8 cellular contexts compared by ENCODE assay signal in genomic region chr18:76565238-76566173, GRCh38.
A peak's percentile ranks its signal among the peaks of the same experiment; 100 is the strongest.
DNase-seq lines count a peak whose midpoint lies in the region; FAIRE-seq lines count a peak whose summit lies in the region.

No MANE protein-coding gene starts in this region.

- peaks cover 5% of the 10 kb centered on the region for H3K4me1 Mint-ChIP-seq in activated naive CD4-positive, alpha-beta T cell treated with anti-CD3 and anti-CD28 coated beads for 36 hours (ENCODE audit: low read depth)

- FAIRE-seq in islet of Langerhans (lab: Jason Lieb, UNC): peak; percentile 98

- no peak overlapping the region for H3K4me3 Mint-ChIP-seq in activated naive CD4-positive, alpha-beta T cell treated with anti-CD3 and anti-CD28 coated beads for 36 hours

- no peaks in the 10 kb centered on the region for H3K9me3 Mint-ChIP-seq in activated naive CD4-positive, alpha-beta T cell treated with anti-CD3 and anti-CD28 coated beads for 36 hours

- H3K27ac Mint-ChIP-seq in activated naive CD4-positive, alpha-beta T cell treated with anti-CD3 and anti-CD28 coated beads for 36 hours: no peak overlapping the region

- H3K4me1 ChIP-seq in skeletal muscle satellite cell (ENCODE audit: control insufficient read depth, insufficient read depth, low read length): peaks cover 16% of the 10 kb centered on the region

- no peaks in the 10 kb centered on the region for H3K36me3 Mint-ChIP-seq in activated naive CD4-positive, alpha-beta T cell treated with anti-CD3 and anti-CD28 coated beads for 36 hours (ENCODE audit: low read depth)

- H3K27me3 ChIP-seq in skeletal muscle satellite cell (ENCODE audit: control insufficient read depth, insufficient read depth, low read length): no peaks in the 10 kb centered on the region

- H3K4me3 ChIP-seq in skeletal muscle satellite cell (ENCODE audit: low read length): peak overlapping the region; percentile 71

- CTCF ChIA-PET in activated naive CD4-positive, alpha-beta T cell treated with anti-CD3 and anti-CD28 coated beads for 36 hours (lab: Charles Lee): no interaction called here

- H3K4me2 ChIP-seq in skeletal muscle satellite cell (ENCODE audit: low read length): peak overlapping the region; percentile 92

- no peaks in the 10 kb centered on the region for H3K36me3 ChIP-seq in skeletal muscle satellite cell (ENCODE audit: insufficient read depth, low read length)

- H3K9me3 ChIP-seq in skeletal muscle satellite cell (replicated peaks; ENCODE audit: low read length): no peaks in the 10 kb centered on the region

- intact Hi-C loops in activated naive CD4-positive, alpha-beta T cell treated with anti-CD3 and anti-CD28 coated beads for 36 hours (cut with micrococcal nuclease): no loop called here

- DNase-seq in GM04504 (ENCODE audit: low read depth) (peak; percentile 87), NCI-H460 (ENCODE audit: extremely low read depth, low read depth) (peak; percentile 91), caudate nucleus (lab: John Stamatoyannopoulos, UW) (peak in 26 of 61 donors; percentile 5 to 76 (median 23)), T-helper 9 cell (no peak)
- DNase-seq in stimulated activated CD4-positive, alpha-beta T cell treated with anti-CD3 and anti-CD28 coated beads, Interleukin-4, amount 100 ng/mL, for 1 hour: no peak
- no peak for DNase-seq in activated naive CD4-positive, alpha-beta T cell treated with anti-CD3 and anti-CD28 coated beads for 36 hours

- H3K9ac ChIP-seq in skeletal muscle satellite cell (ENCODE audit: low read depth, low read length): peak overlapping the region; percentile 70

- peak overlapping the region; percentile 32 for H3K27ac ChIP-seq in caudate nucleus (ENCODE audit: low read depth, low read length)

- peaks cover 19% of the 10 kb centered on the region for H3K27me3 Mint-ChIP-seq in activated naive CD4-positive, alpha-beta T cell treated with anti-CD3 and anti-CD28 coated beads for 36 hours (ENCODE audit: low read depth)

Comparison
In these comparisons a context has a peak if more than half of its experiments do, and no peak if none do; other contexts are left out.
1. DNase-seq: peak in GM04504 (single experiment) and NCI-H460 (single experiment); none in stimulated activated CD4-positive, alpha-beta T cell treated with anti-CD3 and anti-CD28 coated beads, Interleukin-4, amount 100 ng/mL, for 1 hour (single experiment), T-helper 9 cell (single experiment) and activated naive CD4-positive, alpha-beta T cell treated with anti-CD3 and anti-CD28 coated beads for 36 hours (single experiment).